10 cellular contexts compared by ENCODE assay signal in genomic region chr2:120552800-120553471, GRCh38.
DNase-seq lines count a peak whose midpoint lies in the region; TF ChIP-seq lines count a peak whose summit lies in the region.
"Had no signal": no experiment of that assay in that cellular context is flagged by ENCODE, and none has a peak within 500 bp of the region (broad histone marks: within the 10 kb centered on the region; RNA-seq: fewer than 3 reads in every experiment).

No MANE protein-coding gene starts in this region.

- no peaks in the 10 kb centered on the region for H4K20me1 ChIP-seq in hepatocyte (ENCODE audit: insufficient read depth, poor library complexity, severe bottlenecking)

- intact Hi-C loops in sigmoid colon (cut with DNase I) = loop anchor here (2.0 to 5.0 kb wide), 2 partner anchors 124 to 210 kb away; no protein-coding TSS in a partner anchor

- H3K27ac ChIP-seq in hepatocyte (no peak overlapping the region), sigmoid colon (peak overlapping the region in 1 of 4 donors; percentile 55)

- H3K36me3 Mint-ChIP-seq in activated CD4-positive, alpha-beta T cell treated with anti-CD3 and anti-CD28 coated beads, Interleukin-2, amount 10 ng/mL, durations not matched to agents 7 days and 5 days (ENCODE audit: low read depth) = no peaks in the 10 kb centered on the region
- H3K36me3 Mint-ChIP-seq: activated naive CD4-positive, alpha-beta T cell treated with anti-CD3 and anti-CD28 coated beads, Interleukin-2, amount 50 U/mL, for 24 hours had no signal

- H3K27ac Mint-ChIP-seq in activated CD4-positive, alpha-beta T cell treated with anti-CD3 and anti-CD28 coated beads, Interleukin-2, amount 10 ng/mL, durations not matched to agents 7 days and 5 days = no peak overlapping the region
- H3K27ac Mint-ChIP-seq: activated naive CD4-positive, alpha-beta T cell treated with anti-CD3 and anti-CD28 coated beads, Interleukin-2, amount 50 U/mL, for 24 hours had no signal

- H3K36me3 ChIP-seq in hepatocyte (replicated peaks; ENCODE audit: insufficient read depth, low read depth) = no peaks in the 10 kb centered on the region
- no peaks in the 10 kb centered on the region for H3K36me3 ChIP-seq in sigmoid colon

- no peak for TF ChIP-seq EP300 in sigmoid colon (IDR thresholded peaks at IDR 0.05)

- WGBS in hepatocyte (ENCODE audit: low lambda C conversion rate, missing lambda C conversion rate) = 11% methylated on average over 23 of the region's 23 CpGs
- WGBS in sigmoid colon, 2 donors = 5 to 16% methylated on average over 23 of the region's 23 CpGs

- no peaks in the 10 kb centered on the region for H3K79me2 ChIP-seq in hepatocyte

- H3K9me3 Mint-ChIP-seq in activated CD4-positive, alpha-beta T cell treated with anti-CD3 and anti-CD28 coated beads, Interleukin-2, amount 10 ng/mL, durations not matched to agents 7 days and 5 days = no peaks in the 10 kb centered on the region
- H3K9me3 Mint-ChIP-seq: activated naive CD4-positive, alpha-beta T cell treated with anti-CD3 and anti-CD28 coated beads, Interleukin-2, amount 50 U/mL, for 24 hours had no signal

- peak overlapping the region; percentile 56 for H3K4me2 ChIP-seq in hepatocyte

- TF ChIP-seq POLR2A in sigmoid colon (IDR thresholded peaks at IDR 0.05) = no peak

- H3K27me3 ChIP-seq in hepatocyte (no peaks in the 10 kb centered on the region), sigmoid colon (no peaks in the 10 kb centered on the region)

- H3K4me3 ChIP-seq in hepatocyte (no peak overlapping the region), sigmoid colon (no peak overlapping the region)

- peak; percentile 61 for TF ChIP-seq CTCF in hepatocyte (IDR thresholded peaks at IDR 0.05; ENCODE audit: poor library complexity)
- peak; percentile 6 to 48 (median 36) for TF ChIP-seq CTCF in sigmoid colon (IDR thresholded peaks at IDR 0.05)

- peaks cover 16% of the 10 kb centered on the region for H3K4me1 ChIP-seq in hepatocyte (ENCODE audit: insufficient read depth)
- H3K4me1 ChIP-seq in sigmoid colon = peaks cover 0 to 25% (median 19%) of the 10 kb centered on the region in 4 donors

- CTCF ChIA-PET in activated CD4-positive, alpha-beta T cell treated with anti-CD3 and anti-CD28 coated beads, Interleukin-2, amount 10 ng/mL, durations not matched to agents 7 days and 5 days (lab: Charles Lee) = interaction anchor here (0.6 to 1.5 kb wide), 3 partner anchors 23 to 210 kb away, joined by 3 read pairs; no protein-coding TSS in a partner anchor

- DNase-seq in activated CD4-positive, alpha-beta T cell treated with anti-CD3 and anti-CD28 coated beads, Interleukin-2, amount 10 ng/mL, durations not matched to agents 7 days and 5 days = peak; percentile 54
- no peak for DNase-seq in activated CD4-positive, alpha-beta T cell treated with anti-CD3 and anti-CD28 coated beads for 4 hours
- DNase-seq in NCI-H146 treated with DMSO at 0.1 percent for 48 hours (lab: John Stamatoyannopoulos, UW; ENCODE audit: unreplicated experiment) (peak; percentile 15), amygdala (lab: John Stamatoyannopoulos, UW) (peak in 40 of 56 donors; percentile 7 to 68 (median 36)), hepatocyte (ENCODE audit: low spot score) (peak; percentile 93), sigmoid colon (peak; percentile 85), NCI-H1694 (lab: John Stamatoyannopoulos, UW) (no peak), COR-L47 (lab: John Stamatoyannopoulos, UW) (no peak)
- DNase-seq: DND-41 had no signal

- no peaks in the 10 kb centered on the region for H3K9me2 ChIP-seq in hepatocyte (replicated peaks; ENCODE audit: insufficient read depth)

- no peak overlapping the region for H2AFZ ChIP-seq in hepatocyte

- POLR2A ChIA-PET in activated CD4-positive, alpha-beta T cell treated with anti-CD3 and anti-CD28 coated beads, Interleukin-2, amount 10 ng/mL, durations not matched to agents 7 days and 5 days (lab: Charles Lee) = no interaction called here

- H3K9me3 ChIP-seq in hepatocyte (ENCODE audit: low read depth) = no peaks in the 10 kb centered on the region
- H3K9me3 ChIP-seq in sigmoid colon = no peaks in the 10 kb centered on the region

- peaks cover 2% of the 10 kb centered on the region for H3K4me1 Mint-ChIP-seq in activated CD4-positive, alpha-beta T cell treated with anti-CD3 and anti-CD28 coated beads, Interleukin-2, amount 10 ng/mL, durations not matched to agents 7 days and 5 days

- H3K4me3 Mint-ChIP-seq in activated CD4-positive, alpha-beta T cell treated with anti-CD3 and anti-CD28 coated beads, Interleukin-2, amount 10 ng/mL, durations not matched to agents 7 days and 5 days = no peak overlapping the region
- H3K4me3 Mint-ChIP-seq: activated naive CD4-positive, alpha-beta T cell treated with anti-CD3 and anti-CD28 coated beads, Interleukin-2, amount 50 U/mL, for 24 hours had no signal

- peaks cover 20% of the 10 kb centered on the region for H3K27me3 Mint-ChIP-seq in activated CD4-positive, alpha-beta T cell treated with anti-CD3 and anti-CD28 coated beads, Interleukin-2, amount 10 ng/mL, durations not matched to agents 7 days and 5 days

Comparison
In these comparisons a context has a peak if more than half of its experiments do, and no peak if none do; other contexts are left out.
1. DNase-seq: peak in activated CD4-positive, alpha-beta T cell treated with anti-CD3 and anti-CD28 coated beads, Interleukin-2, amount 10 ng/mL, durations not matched to agents 7 days and 5 days (single experiment), NCI-H146 treated with DMSO at 0.1 percent for 48 hours (single experiment), amygdala (40 of 56), hepatocyte (single experiment) and sigmoid colon (single experiment); none in activated CD4-positive, alpha-beta T cell treated with anti-CD3 and anti-CD28 coated beads for 4 hours (0 of 2), NCI-H1694 (single experiment) and COR-L47 (single experiment).